Comparison of ENCODE assay signal across 1 cellular context in the genomic region with DNA sequence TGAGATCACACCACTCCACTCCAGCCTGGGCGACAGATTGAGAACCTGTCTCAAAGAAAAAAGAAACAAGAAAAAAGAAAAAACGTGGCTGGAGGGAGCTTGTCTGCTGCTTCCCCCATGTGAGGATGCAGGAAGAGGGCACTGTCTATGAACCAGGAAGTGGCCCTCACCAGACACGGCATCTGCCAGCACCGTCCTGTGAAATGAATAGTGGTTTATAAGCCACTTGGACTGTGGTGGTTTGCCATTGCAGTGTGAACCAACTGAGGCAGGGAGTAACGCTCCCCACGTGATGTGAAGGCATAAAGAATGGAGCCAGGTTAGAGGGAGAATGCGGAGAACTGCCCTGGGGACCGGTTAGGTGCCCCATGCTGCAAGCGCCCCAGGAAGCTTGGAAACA.
TF ChIP-seq lines count a peak whose summit lies in the region.

No MANE protein-coding gene starts in this region.

TF ChIP-seq in H1, 55 proteins besides CTCF, POLR2A, EP300 and RAD21:
- TF ChIP-seq KDM5A (IDR thresholded peaks at IDR 0.05; ENCODE audit: low read length) (no peak), KDM4A (IDR thresholded peaks at IDR 0.05; ENCODE audit: low read depth, low read length, severe bottlenecking) (no peak), PHF8 (conservative IDR thresholded peaks at IDR 0.05; ENCODE audit: low read depth, low read length) (no peak), SIX5 (IDR thresholded peaks at IDR 0.05; ENCODE audit: low read depth, low read length) (no peak), EZH2 (IDR thresholded peaks at IDR 0.05; ENCODE audit: low read depth, low read length, severe bottlenecking) (no peak), FOSL1 (IDR thresholded peaks at IDR 0.05; ENCODE audit: insufficient read depth, low read depth, low read length) (no peak), TAF1 (IDR thresholded peaks at IDR 0.05; ENCODE audit: low read depth, low read length) (no peak), CTBP2 (IDR thresholded peaks at IDR 0.05; ENCODE audit: borderline replicate concordance, insufficient read depth, insufficient read length, low read length) (no peak), CEBPB (IDR thresholded peaks at IDR 0.05; ENCODE audit: low read depth, low read length) (no peak)
